In the genomic region with DNA sequence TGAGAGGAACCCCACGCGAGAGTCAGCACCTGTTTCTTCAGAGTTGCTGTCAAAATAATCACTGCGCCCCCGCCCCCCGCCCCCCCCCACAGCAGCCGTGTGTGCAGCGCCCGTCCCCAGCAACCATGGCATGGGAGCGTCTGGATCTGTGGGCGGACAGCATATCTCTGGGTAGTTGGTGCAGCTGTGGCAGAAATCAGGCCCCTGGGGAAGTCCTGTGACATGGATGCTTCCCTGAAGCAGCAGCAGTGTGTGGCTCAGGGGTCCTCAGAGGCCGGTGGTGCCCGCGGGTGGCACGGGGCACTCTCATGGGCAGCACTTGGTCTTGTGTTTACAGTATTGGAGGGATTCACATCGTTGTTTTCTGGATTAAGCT, we compare ENCODE assay signal across 10 cellular contexts. TPM values are rescaled to one million over a fixed set of nuclear protein-coding genes. Genes with fewer than 3 reads are reported as not detected.
A peak's percentile ranks its signal among the peaks of the same experiment; 100 is the strongest.
DNase-seq lines count a peak whose midpoint lies in the region; ATAC-seq and TF ChIP-seq lines count a peak whose summit lies in the region.
"Had no signal": no experiment of that assay in that cellular context is flagged by ENCODE, and none has a peak within 500 bp of the region (broad histone marks: within the 10 kb centered on the region; RNA-seq: fewer than 3 reads in every experiment).

No MANE protein-coding gene starts in this region.

- no peak overlapping the region for H2AFZ ChIP-seq in PC-9

- H3K36me3 Mint-ChIP-seq in neural crest cell (ENCODE audit: low read depth): no peaks in the 10 kb centered on the region

- H3K4me2 ChIP-seq in PC-9: no peak overlapping the region

- H3K27ac ChIP-seq in heart right ventricle (peak overlapping the region in 7 of 10 donors; percentile 11 to 65 (median 54)), caudate nucleus (ENCODE audit: low read depth, low read length) (peak overlapping the region; percentile 21), uterus (peak overlapping the region; percentile 67 to 73), PC-9 (no peak overlapping the region)

- peaks cover 62% of the 10 kb centered on the region for H4K20me1 ChIP-seq in PC-9 (ENCODE audit: insufficient read depth)

- BruUV-seq in PC-9 (replicated peaks; lab: Mats Ljungman, UMichigan): no TSS peak

- WGBS in heart right ventricle, 2 donors: 59 to 61% methylated on average over 14 of the region's 15 CpGs

- H3F3A ChIP-seq in PC-9 (ENCODE audit: insufficient read depth, low read depth): peaks cover 75% of the 10 kb centered on the region

- TF ChIP-seq CTCF in heart right ventricle (IDR thresholded peaks at IDR 0.05): no peak
- TF ChIP-seq CTCF in neural crest cell (conservative IDR thresholded peaks at IDR 0.05): no peak
- TF ChIP-seq CTCF in uterus (IDR thresholded peaks at IDR 0.05): no peak
- no peak for TF ChIP-seq CTCF in PC-9 (conservative IDR thresholded peaks at IDR 0.05)

- no peaks in the 10 kb centered on the region for H3K79me2 ChIP-seq in PC-9 (ENCODE audit: low read depth)

- H3K9me3 ChIP-seq in heart right ventricle (no peaks in the 10 kb centered on the region), uterus (no peaks in the 10 kb centered on the region), PC-9 (ENCODE audit: insufficient read depth, low read depth) (no peaks in the 10 kb centered on the region)

- no peak for ATAC-seq in heart right ventricle
- no peak for ATAC-seq in Right ventricle myocardium superior (ENCODE audit: poor library complexity)

- peaks cover 5 to 86% (median 27%) of the 10 kb centered on the region in 9 donors for H3K36me3 ChIP-seq in heart right ventricle
- H3K36me3 ChIP-seq in uterus: no peaks in the 10 kb centered on the region
- H3K36me3 ChIP-seq in PC-9 (ENCODE audit: low read depth): peaks cover 36% of the 10 kb centered on the region

- intact Hi-C loops in heart right ventricle (cut with DNase I): no loop called here
- intact Hi-C loops in Right ventricle myocardium superior (cut with DNase I): loop anchor here (10.0 kb wide), 1 partner anchor 121 kb away; no protein-coding TSS in a partner anchor
- intact Hi-C loops in uterus (cut with DNase I; ENCODE audit: low total_unique reads): no loop called here
- intact Hi-C loops in PC-9 (cut with micrococcal nuclease; ENCODE audit: unreplicated experiment): no loop called here

- H3K27me3 ChIP-seq in heart right ventricle: no peaks in the 10 kb centered on the region
- H3K27me3 ChIP-seq in uterus: no peaks in the 10 kb centered on the region
- no peaks in the 10 kb centered on the region for H3K27me3 ChIP-seq in PC-9 (ENCODE audit: insufficient read depth, low read depth)

- POLR2A ChIA-PET in PC-9 (lab: Charles Lee; ENCODE audit: unreplicated experiment): no interaction called here

- CTCF ChIA-PET in PC-9 (lab: Charles Lee): no interaction called here

- no peak overlapping the region for H3K4me3 ChIP-seq in heart right ventricle
- no peak overlapping the region for H3K4me3 ChIP-seq in uterus
- H3K4me3 ChIP-seq in PC-9: no peak overlapping the region

- no peak overlapping the region for H3K27ac Mint-ChIP-seq in neural crest cell (ENCODE audit: unreplicated experiment)

- peaks cover 14% of the 10 kb centered on the region for H3K27me3 Mint-ChIP-seq in neural crest cell (ENCODE audit: low read depth)
- H3K27me3 Mint-ChIP-seq: CD4-positive, alpha-beta memory T cell had no signal

- no peaks in the 10 kb centered on the region for H3K9me2 ChIP-seq in PC-9 (ENCODE audit: insufficient read depth)

- DNase-seq in heart right ventricle (no peak), Right ventricle myocardium superior (no peak), caudate nucleus (lab: John Stamatoyannopoulos, UW) (peak in 2 of 61 donors; percentile 41 to 47), neural crest cell (ENCODE audit: low read depth, low spot score) (no peak), uterus (no peak), PC-9 (no peak), medulla oblongata (ENCODE audit: extremely low spot score) (no peak), amniotic stem cell (lab: John Stamatoyannopoulos, UW) (no peak)
- DNase-seq: CD4-positive, alpha-beta memory T cell; T1000 had no signal

- TF ChIP-seq POLR2A in uterus (IDR thresholded peaks at IDR 0.05): no peak

- H3K4me1 ChIP-seq in heart right ventricle (peaks cover 23 to 62% (median 50%) of the 10 kb centered on the region in 9 donors), uterus (peaks cover 11 to 14% of the 10 kb centered on the region in 2 donors), PC-9 (replicated peaks; ENCODE audit: insufficient read depth) (peaks cover 15% of the 10 kb centered on the region)

- peaks cover 22% of the 10 kb centered on the region for H3K4me1 Mint-ChIP-seq in neural crest cell

- H3K9me3 Mint-ChIP-seq in neural crest cell: no peaks in the 10 kb centered on the region
- H3K9me3 Mint-ChIP-seq: CD4-positive, alpha-beta memory T cell had no signal

- H3K4me3 Mint-ChIP-seq in neural crest cell: peak overlapping the region; percentile 51
- H3K4me3 Mint-ChIP-seq: CD4-positive, alpha-beta memory T cell had no signal

RNA-seq across cellular contexts. Expression of a gene that starts 19.2 kb away (rescaled TPM):
- 1 to 10 TPM; 1.0 to 4.4 (median 3.0) TPM for total RNA-seq in heart right ventricle
- polyA plus RNA-seq in heart right ventricle: 1 to 10 TPM; 2.0 to 4.2 TPM
- total RNA-seq in Right ventricle myocardium superior: 2.6 TPM
- 50.8 and 53.6 TPM in 2 replicates for total RNA-seq in neural crest cell
- total RNA-seq in uterus: 10 to 100 TPM in 1 of 4 donors, 1 to 10 TPM in 2, under 1 TPM in 1; 0.59 to 14.4 (median 5.2) TPM
- total RNA-seq in PC-9 (2021): 64.1 and 65.1 TPM in 2 replicates

RNA-seq across cellular contexts. Expression of a gene that starts 19.6 kb away (rescaled TPM):
- total RNA-seq in heart right ventricle (10 to 100 TPM; 43.5 to 64.9 (median 54.5) TPM), Right ventricle myocardium superior (46.2 TPM), neural crest cell (42.0 and 44.0 TPM in 2 replicates), uterus (100 to 1,000 TPM in 2 of 4 donors, 10 to 100 TPM in 2; 73.2 to 276 (median 103) TPM), PC-9 (2021) (93.3 and 118 TPM in 2 replicates)
- 10 to 100 TPM; 44.5 to 88.8 TPM for polyA plus RNA-seq in heart right ventricle
